In the genomic region with DNA sequence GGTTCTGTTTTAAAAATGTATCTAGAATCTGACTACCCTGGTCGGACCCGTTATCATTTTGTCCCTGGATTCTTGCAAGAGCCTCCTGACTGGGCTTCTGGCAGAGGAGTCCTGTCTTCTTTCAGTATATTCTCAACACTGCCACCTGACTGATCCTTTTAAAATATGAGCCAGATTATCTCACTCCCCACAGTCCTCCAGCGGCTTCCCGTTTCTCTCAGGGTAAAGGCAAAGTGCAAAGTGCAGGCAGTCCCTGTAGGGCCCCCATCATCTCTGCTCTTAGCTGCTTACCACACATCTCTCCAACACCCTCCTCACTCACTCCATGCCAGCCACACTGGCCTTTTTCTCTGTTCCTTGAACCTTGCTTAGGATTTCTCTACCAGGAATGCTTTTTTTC, we compare ENCODE assay signal across 1 cellular context.
TF ChIP-seq lines count a peak whose summit lies in the region.

No MANE protein-coding gene starts in this region.

TF ChIP-seq in GM23338, 12 proteins besides CTCF, POLR2A, EP300 and RAD21 (continued from another document):
- TF ChIP-seq, protein P1, sequence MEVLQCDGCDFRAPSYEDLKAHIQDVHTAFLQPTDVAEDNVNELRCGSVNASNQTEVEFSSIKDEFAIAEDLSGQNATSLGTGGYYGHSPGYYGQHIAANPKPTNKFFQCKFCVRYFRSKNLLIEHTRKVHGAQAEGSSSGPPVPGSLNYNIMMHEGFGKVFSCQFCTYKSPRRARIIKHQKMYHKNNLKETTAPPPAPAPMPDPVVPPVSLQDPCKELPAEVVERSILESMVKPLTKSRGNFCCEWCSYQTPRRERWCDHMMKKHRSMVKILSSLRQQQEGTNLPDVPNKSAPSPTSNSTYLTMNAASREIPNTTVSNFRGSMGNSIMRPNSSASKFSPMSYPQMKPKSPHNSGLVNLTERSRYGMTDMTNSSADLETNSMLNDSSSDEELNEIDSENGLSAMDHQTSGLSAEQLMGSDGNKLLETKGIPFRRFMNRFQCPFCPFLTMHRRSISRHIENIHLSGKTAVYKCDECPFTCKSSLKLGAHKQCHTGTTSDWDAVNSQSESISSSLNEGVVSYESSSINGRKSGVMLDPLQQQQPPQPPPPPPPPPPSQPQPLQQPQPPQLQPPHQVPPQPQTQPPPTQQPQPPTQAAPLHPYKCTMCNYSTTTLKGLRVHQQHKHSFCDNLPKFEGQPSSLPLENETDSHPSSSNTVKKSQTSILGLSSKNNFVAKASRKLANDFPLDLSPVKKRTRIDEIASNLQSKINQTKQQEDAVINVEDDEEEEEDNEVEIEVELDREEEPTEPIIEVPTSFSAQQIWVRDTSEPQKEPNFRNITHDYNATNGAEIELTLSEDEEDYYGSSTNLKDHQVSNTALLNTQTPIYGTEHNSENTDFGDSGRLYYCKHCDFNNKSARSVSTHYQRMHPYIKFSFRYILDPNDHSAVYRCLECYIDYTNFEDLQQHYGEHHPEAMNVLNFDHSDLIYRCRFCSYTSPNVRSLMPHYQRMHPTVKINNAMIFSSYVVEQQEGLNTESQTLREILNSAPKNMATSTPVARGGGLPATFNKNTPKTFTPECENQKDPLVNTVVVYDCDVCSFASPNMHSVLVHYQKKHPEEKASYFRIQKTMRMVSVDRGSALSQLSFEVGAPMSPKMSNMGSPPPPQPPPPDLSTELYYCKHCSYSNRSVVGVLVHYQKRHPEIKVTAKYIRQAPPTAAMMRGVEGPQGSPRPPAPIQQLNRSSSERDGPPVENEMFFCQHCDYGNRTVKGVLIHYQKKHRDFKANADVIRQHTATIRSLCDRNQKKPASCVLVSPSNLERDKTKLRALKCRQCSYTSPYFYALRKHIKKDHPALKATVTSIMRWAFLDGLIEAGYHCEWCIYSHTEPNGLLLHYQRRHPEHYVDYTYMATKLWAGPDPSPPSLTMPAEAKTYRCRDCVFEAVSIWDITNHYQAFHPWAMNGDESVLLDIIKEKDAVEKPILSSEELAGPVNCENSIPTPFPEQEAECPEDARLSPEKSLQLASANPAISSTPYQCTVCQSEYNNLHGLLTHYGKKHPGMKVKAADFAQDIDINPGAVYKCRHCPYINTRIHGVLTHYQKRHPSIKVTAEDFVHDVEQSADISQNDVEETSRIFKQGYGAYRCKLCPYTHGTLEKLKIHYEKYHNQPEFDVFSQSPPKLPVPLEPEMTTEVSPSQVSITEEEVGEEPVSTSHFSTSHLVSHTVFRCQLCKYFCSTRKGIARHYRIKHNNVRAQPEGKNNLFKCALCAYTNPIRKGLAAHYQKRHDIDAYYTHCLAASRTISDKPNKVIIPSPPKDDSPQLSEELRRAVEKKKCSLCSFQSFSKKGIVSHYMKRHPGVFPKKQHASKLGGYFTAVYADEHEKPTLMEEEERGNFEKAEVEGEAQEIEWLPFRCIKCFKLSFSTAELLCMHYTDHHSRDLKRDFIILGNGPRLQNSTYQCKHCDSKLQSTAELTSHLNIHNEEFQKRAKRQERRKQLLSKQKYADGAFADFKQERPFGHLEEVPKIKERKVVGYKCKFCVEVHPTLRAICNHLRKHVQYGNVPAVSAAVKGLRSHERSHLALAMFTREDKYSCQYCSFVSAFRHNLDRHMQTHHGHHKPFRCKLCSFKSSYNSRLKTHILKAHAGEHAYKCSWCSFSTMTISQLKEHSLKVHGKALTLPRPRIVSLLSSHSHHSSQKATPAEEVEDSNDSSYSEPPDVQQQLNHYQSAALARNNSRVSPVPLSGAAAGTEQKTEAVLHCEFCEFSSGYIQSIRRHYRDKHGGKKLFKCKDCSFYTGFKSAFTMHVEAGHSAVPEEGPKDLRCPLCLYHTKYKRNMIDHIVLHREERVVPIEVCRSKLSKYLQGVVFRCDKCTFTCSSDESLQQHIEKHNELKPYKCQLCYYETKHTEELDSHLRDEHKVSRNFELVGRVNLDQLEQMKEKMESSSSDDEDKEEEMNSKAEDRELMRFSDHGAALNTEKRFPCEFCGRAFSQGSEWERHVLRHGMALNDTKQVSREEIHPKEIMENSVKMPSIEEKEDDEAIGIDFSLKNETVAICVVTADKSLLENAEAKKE (CRISPR knock-in tag; IDR thresholded peaks at IDR 0.05): no peak
- TF ChIP-seq ZNF331 (CRISPR knock-in tag; IDR thresholded peaks at IDR 0.05; ENCODE audit: low read depth): no peak
- TF ChIP-seq EZH2phosphoT487 (IDR thresholded peaks at IDR 0.05; ENCODE audit: unreplicated experiment): no peak
- TF ChIP-seq ETS1 (IDR thresholded peaks at IDR 0.05): no peak
- no peak for TF ChIP-seq JUNB (IDR thresholded peaks at IDR 0.05; ENCODE audit: unreplicated experiment)
- TF ChIP-seq EZH2 (IDR thresholded peaks at IDR 0.05; ENCODE audit: low read depth, unreplicated experiment): no peak
- TF ChIP-seq STAT1 (IDR thresholded peaks at IDR 0.05; ENCODE audit: unreplicated experiment): no peak
- no peak for TF ChIP-seq CREB1 (CRISPR knock-in tag; IDR thresholded peaks at IDR 0.05; ENCODE audit: low read depth)
- TF ChIP-seq REST (IDR thresholded peaks at IDR 0.05; ENCODE audit: unreplicated experiment): no peak
- TF ChIP-seq NANOG (IDR thresholded peaks at IDR 0.05; ENCODE audit: borderline replicate concordance): no peak
- no peak for TF ChIP-seq POLR2AphosphoS5 (IDR thresholded peaks at IDR 0.05; ENCODE audit: low read depth)
TF ChIP-seq in GM23338: peak in this region for 0.
